ENCODE assay signal across 1 cellular context in genomic region chrX:3697220-3697684, GRCh38.
TF ChIP-seq lines count a peak whose summit lies in the region.

No MANE protein-coding gene starts in this region.

TF ChIP-seq in SK-N-SH, 30 proteins besides CTCF, POLR2A, EP300 and RAD21 (continued from another document):
- TF ChIP-seq USF1 (IDR thresholded peaks at IDR 0.05; ENCODE audit: borderline replicate concordance, low read depth), result no peak
- no peak for TF ChIP-seq FOXM1 (IDR thresholded peaks at IDR 0.05; ENCODE audit: low read depth)
- TF ChIP-seq CHD2 (IDR thresholded peaks at IDR 0.05; ENCODE audit: low read length, partially characterized antibody), result no peak
- no peak for TF ChIP-seq IRF3 (IDR thresholded peaks at IDR 0.05; ENCODE audit: low read depth, low read length)
- no peak for TF ChIP-seq TEAD4 (IDR thresholded peaks at IDR 0.05; ENCODE audit: borderline replicate concordance, insufficient read depth)
- no peak for TF ChIP-seq FOXJ3 (CRISPR knock-in tag; IDR thresholded peaks at IDR 0.05)
